8 cellular contexts compared by ENCODE assay signal in genomic region chr17:62423647-62424461, GRCh38. TPM values are rescaled to one million over a fixed set of nuclear protein-coding genes. Genes with fewer than 3 reads are reported as not detected.
DNase-seq lines count a peak whose midpoint lies in the region; ATAC-seq and TF ChIP-seq lines count a peak whose summit lies in the region.
"Not testable (repeated sequence)": the region's sequence is repeated elsewhere in the genome, so short reads cannot be mapped to it uniquely, and the experiment has no call there.

Gene METTL2A, plus strand, starts transcription at chr17:62423897. Its CDS starts 6 bp downstream, at chr17:62423903.

- intact Hi-C loops in Right ventricle myocardium superior (cut with DNase I); tibial artery (cut with DNase I; ENCODE audit: low total_unique reads): not testable (repeated sequence)

- H3K36me3 ChIP-seq in parathyroid adenoma (ENCODE audit: control insufficient read depth, insufficient read depth, low read length) = not testable (repeated sequence)
- H3K36me3 ChIP-seq in tibial artery = peaks cover 3 to 21% (median 12%) of the 10 kb centered on the region in 3 donors

- DNase-seq in NCI-H1105 treated with DMSO at 0.1 percent for 48 hours (lab: John Stamatoyannopoulos, UW) (peak; percentile 79), SKM-1 treated with dmso at 0.1 percent for 144 hours (lab: John Stamatoyannopoulos, UW; ENCODE audit: unreplicated experiment) (peak; percentile 90), Right ventricle myocardium superior (peak; percentile 89), tibial artery (peak; percentile 81 to 88)

- H3K4me3 Mint-ChIP-seq in activated naive CD8-positive, alpha-beta T cell = peak within 1 kb of the TSS; percentile 96

- H2AFZ ChIP-seq in parathyroid adenoma = peak within 1 kb of the TSS; percentile 88

- H3K9ac ChIP-seq in parathyroid adenoma = not testable (repeated sequence)

- H3K4me1 Mint-ChIP-seq in activated naive CD8-positive, alpha-beta T cell (ENCODE audit: low read depth) = peaks cover 30% of the 10 kb centered on the region

- peak; percentile 93 for ATAC-seq in HG02759 (IDR thresholded peaks at IDR 0.05; ENCODE audit: unreplicated experiment)
- ATAC-seq in Right ventricle myocardium superior (ENCODE audit: poor library complexity) = peak; percentile 98

- peak within 1 kb of the TSS; percentile 55 for H3K4me2 ChIP-seq in parathyroid adenoma (ENCODE audit: low read length)

- not testable (repeated sequence) for H3K27me3 ChIP-seq in parathyroid adenoma (ENCODE audit: control insufficient read depth, insufficient read depth, low read length); tibial artery

- H3K9me3 Mint-ChIP-seq in activated naive CD8-positive, alpha-beta T cell (ENCODE audit: low read depth) = not testable (repeated sequence)

- not testable (repeated sequence) for H3K9me3 ChIP-seq in parathyroid adenoma (ENCODE audit: control insufficient read depth, low read length); tibial artery

- H3K4me3 ChIP-seq in parathyroid adenoma (ENCODE audit: low read depth, low read length) = peak within 1 kb of the TSS; percentile 78
- H3K4me3 ChIP-seq in tibial artery = peak within 1 kb of the TSS; percentile 66 to 68

- not testable (repeated sequence) for H3K36me3 Mint-ChIP-seq in activated naive CD8-positive, alpha-beta T cell

- not testable (repeated sequence) for H3K27me3 Mint-ChIP-seq in activated naive CD8-positive, alpha-beta T cell

- not testable (repeated sequence) for H3K79me2 ChIP-seq in parathyroid adenoma

- TF ChIP-seq CTCF in GM12874 (IDR thresholded peaks at IDR 0.05; ENCODE audit: insufficient read depth, low read depth, low read length) = peak; percentile 61
- peak; percentile 45 for TF ChIP-seq CTCF in parathyroid adenoma (IDR thresholded peaks at IDR 0.05)
- TF ChIP-seq CTCF in tibial artery (IDR thresholded peaks at IDR 0.05) = peak; percentile 22 to 36

- not testable (repeated sequence) for H3K4me1 ChIP-seq in parathyroid adenoma
- peaks cover 0 to 14% (median 7%) of the 10 kb centered on the region in 4 donors for H3K4me1 ChIP-seq in tibial artery

- H3K27ac ChIP-seq in parathyroid adenoma (peak within 1 kb of the TSS; percentile 63), tibial artery (peak within 1 kb of the TSS; percentile 61 to 65)

- H3K27ac Mint-ChIP-seq in activated naive CD8-positive, alpha-beta T cell = peak within 1 kb of the TSS; percentile 95

RNA-seq across cellular contexts. Expression of gene METTL2A, which starts in this region (rescaled TPM):
- total RNA-seq in Right ventricle myocardium superior = 15.4 TPM

Comparison
In these comparisons a context has a peak if more than half of its experiments do, and no peak if none do; other contexts are left out.
1. Peak in every context shown above with its lines: DNase-seq, ATAC-seq, H3K4me3 ChIP-seq and H3K27ac ChIP-seq.